1 cellular context compared by ENCODE assay signal in the genomic region with DNA sequence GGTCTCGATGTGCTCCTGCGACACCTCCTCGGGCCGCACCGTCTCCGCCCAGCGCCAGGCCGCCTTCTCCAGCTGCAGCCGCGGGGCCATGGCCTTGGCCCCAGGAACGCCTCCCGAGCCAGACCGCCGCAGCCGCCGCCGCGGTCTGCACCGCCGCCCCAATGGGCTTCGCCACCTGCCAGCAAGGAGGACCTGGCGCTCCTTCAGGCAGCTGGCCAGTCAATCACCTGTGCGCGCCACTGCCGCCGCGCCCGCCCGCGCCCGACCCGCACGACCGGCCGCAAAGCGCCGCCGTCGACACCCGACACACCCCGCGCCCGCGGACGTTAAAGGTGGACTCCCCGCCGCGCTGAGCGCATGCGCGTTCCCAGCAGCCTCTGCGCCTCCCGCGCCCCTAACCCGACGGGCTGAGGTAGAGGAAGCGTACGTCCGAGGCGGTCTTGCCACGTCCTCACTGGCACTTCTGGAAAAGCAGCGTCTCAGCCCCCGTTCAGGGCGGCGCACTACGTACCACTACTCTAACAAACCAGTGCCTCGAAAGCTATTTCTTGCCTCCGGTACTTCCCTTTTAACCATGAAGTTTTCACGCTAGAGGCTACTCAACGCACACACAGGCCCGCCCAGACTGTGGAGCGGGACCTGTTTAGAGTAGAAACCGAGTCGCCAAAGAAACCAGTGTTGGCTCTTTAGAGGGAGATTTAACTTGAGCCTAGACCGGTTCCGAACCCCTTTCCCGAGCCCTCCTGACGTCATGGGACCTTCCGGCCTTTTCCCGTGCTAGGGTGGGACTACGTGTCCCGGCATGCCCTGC.
TF ChIP-seq lines count a peak whose summit lies in the region.

A gene with protein sequence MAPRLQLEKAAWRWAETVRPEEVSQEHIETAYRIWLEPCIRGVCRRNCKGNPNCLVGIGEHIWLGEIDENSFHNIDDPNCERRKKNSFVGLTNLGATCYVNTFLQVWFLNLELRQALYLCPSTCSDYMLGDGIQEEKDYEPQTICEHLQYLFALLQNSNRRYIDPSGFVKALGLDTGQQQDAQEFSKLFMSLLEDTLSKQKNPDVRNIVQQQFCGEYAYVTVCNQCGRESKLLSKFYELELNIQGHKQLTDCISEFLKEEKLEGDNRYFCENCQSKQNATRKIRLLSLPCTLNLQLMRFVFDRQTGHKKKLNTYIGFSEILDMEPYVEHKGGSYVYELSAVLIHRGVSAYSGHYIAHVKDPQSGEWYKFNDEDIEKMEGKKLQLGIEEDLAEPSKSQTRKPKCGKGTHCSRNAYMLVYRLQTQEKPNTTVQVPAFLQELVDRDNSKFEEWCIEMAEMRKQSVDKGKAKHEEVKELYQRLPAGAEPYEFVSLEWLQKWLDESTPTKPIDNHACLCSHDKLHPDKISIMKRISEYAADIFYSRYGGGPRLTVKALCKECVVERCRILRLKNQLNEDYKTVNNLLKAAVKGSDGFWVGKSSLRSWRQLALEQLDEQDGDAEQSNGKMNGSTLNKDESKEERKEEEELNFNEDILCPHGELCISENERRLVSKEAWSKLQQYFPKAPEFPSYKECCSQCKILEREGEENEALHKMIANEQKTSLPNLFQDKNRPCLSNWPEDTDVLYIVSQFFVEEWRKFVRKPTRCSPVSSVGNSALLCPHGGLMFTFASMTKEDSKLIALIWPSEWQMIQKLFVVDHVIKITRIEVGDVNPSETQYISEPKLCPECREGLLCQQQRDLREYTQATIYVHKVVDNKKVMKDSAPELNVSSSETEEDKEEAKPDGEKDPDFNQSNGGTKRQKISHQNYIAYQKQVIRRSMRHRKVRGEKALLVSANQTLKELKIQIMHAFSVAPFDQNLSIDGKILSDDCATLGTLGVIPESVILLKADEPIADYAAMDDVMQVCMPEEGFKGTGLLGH (minus strand): TSS at position 282 of the 811 bp plus-strand sequence. CDS start 192 bp downstream, at position 90.

TF ChIP-seq in K562, 482 proteins besides CTCF, POLR2A, EP300 and RAD21 (continued from another document and continues in another):
- peak; percentile 87 for TF ChIP-seq ZBTB40 (IDR thresholded peaks at IDR 0.05)
- no peak for TF ChIP-seq ZBTB40 (CRISPR knock-in tag; IDR thresholded peaks at IDR 0.05)
- peak; percentile 53 for TF ChIP-seq REST (CRISPR knock-in tag; IDR thresholded peaks at IDR 0.05; ENCODE audit: low read depth)
- no peak for TF ChIP-seq ZNF696 (CRISPR knock-in tag; conservative IDR thresholded peaks at IDR 0.05)
- TF ChIP-seq MLX (CRISPR knock-in tag; conservative IDR thresholded peaks at IDR 0.05): no peak; a peak in 1 of 4 replicates
- TF ChIP-seq, protein P1, sequence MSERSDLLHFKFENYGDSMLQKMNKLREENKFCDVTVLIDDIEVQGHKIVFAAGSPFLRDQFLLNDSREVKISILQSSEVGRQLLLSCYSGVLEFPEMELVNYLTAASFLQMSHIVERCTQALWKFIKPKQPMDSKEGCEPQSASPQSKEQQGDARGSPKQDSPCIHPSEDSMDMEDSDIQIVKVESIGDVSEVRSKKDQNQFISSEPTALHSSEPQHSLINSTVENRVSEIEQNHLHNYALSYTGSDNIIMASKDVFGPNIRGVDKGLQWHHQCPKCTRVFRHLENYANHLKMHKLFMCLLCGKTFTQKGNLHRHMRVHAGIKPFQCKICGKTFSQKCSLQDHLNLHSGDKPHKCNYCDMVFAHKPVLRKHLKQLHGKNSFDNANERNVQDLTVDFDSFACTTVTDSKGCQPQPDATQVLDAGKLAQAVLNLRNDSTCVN (CRISPR knock-in tag; IDR thresholded peaks at IDR 0.05): no peak
- TF ChIP-seq NCOA1 (IDR thresholded peaks at IDR 0.05; ENCODE audit: low read depth): peak; percentile 75
- no peak; the same call in none of the 2 replicates for TF ChIP-seq TARDBP (IDR thresholded peaks at IDR 0.05)
- TF ChIP-seq EGR1 (conservative IDR thresholded peaks at IDR 0.05): no peak
- peak; percentile 83 for TF ChIP-seq BRD9 (IDR thresholded peaks at IDR 0.05; ENCODE audit: low read depth, partially characterized antibody)
- 0 out of 2 replicates have a peak, but pooled peaks have one; percentile 10 for TF ChIP-seq MYBL2 (IDR thresholded peaks at IDR 0.05; ENCODE audit: low read depth)
- no peak for TF ChIP-seq MYBL2 (CRISPR knock-in tag; IDR thresholded peaks at IDR 0.05; ENCODE audit: borderline replicate concordance)
- TF ChIP-seq SIN3B (IDR thresholded peaks at IDR 0.05; ENCODE audit: low read depth): peak; percentile 80
- TF ChIP-seq, protein P2, sequence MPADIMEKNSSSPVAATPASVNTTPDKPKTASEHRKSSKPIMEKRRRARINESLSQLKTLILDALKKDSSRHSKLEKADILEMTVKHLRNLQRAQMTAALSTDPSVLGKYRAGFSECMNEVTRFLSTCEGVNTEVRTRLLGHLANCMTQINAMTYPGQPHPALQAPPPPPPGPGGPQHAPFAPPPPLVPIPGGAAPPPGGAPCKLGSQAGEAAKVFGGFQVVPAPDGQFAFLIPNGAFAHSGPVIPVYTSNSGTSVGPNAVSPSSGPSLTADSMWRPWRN (IDR thresholded peaks at IDR 0.05; ENCODE audit: low read depth): no peak
- no peak for TF ChIP-seq ELK3 (CRISPR knock-in tag; IDR thresholded peaks at IDR 0.05)
- TF ChIP-seq, protein P3, sequence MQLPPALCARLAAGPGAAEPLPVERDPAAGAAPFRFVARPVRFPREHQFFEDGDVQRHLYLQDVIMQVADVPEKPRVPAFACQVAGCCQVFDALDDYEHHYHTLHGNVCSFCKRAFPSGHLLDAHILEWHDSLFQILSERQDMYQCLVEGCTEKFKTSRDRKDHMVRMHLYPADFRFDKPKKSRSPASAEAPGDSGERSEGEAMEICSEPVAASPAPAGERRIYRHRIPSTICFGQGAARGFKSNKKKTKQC (CRISPR knock-in tag; IDR thresholded peaks at IDR 0.05): peak; percentile 16
- no peak for TF ChIP-seq TFAM (CRISPR knock-in tag; conservative IDR thresholded peaks at IDR 0.05)
- no peak for TF ChIP-seq YBX1 (IDR thresholded peaks at IDR 0.05)
- TF ChIP-seq PHB (CRISPR knock-in tag; IDR thresholded peaks at IDR 0.05): no peak
- TF ChIP-seq MTA3 (IDR thresholded peaks at IDR 0.05; ENCODE audit: borderline replicate concordance): peak; percentile 86
- no peak for TF ChIP-seq SRSF1 (IDR thresholded peaks at IDR 0.05; ENCODE audit: low read depth, low read length)
- no peak for TF ChIP-seq CREBBP (IDR thresholded peaks at IDR 0.05; ENCODE audit: low read depth, low read length)
- TF ChIP-seq CREB3 (tag; conservative IDR thresholded peaks at IDR 0.05; ENCODE audit: low read depth): 0 out of 2 replicates have a peak, but pooled peaks have one; percentile 86
- peak; percentile 6; the same call in 1 of the 2 replicates for TF ChIP-seq IRF9 (tag; IDR thresholded peaks at IDR 0.05)
- no peak for TF ChIP-seq NFYB (IDR thresholded peaks at IDR 0.05; ENCODE audit: extremely low read depth, insufficient read length)
- peak; percentile 49; the same call in 1 of the 2 replicates for TF ChIP-seq ARID1B (IDR thresholded peaks at IDR 0.05)
- no peak for TF ChIP-seq HDAC6 (IDR thresholded peaks at IDR 0.05; ENCODE audit: low read depth, low read length)
- TF ChIP-seq MCM3 (IDR thresholded peaks at IDR 0.05): no peak
